9 cellular contexts compared by ENCODE assay signal in genomic region chr1:11981378-11982009, GRCh38. TPM values are rescaled to one million over a fixed set of nuclear protein-coding genes. Genes with fewer than 3 reads are reported as not detected.
DNase-seq lines count a peak whose midpoint lies in the region; ATAC-seq and TF ChIP-seq lines count a peak whose summit lies in the region.
"Had no signal": no experiment of that assay in that cellular context is flagged by ENCODE, and none has a peak within 500 bp of the region (broad histone marks: within the 10 kb centered on the region; RNA-seq: fewer than 3 reads in every experiment).

No MANE protein-coding gene starts in this region.

- H3K4me1 Mint-ChIP-seq in CD4-positive, alpha-beta memory T cell = peaks cover 33 to 61% (median 47%) of the 10 kb centered on the region in 4 donors
- peaks cover 18% of the 10 kb centered on the region for H3K4me1 Mint-ChIP-seq in nephron

- H3K27me3 ChIP-seq in CD4-positive, alpha-beta memory T cell (ENCODE audit: insufficient read depth, low read length) = no peaks in the 10 kb centered on the region
- H3K27me3 ChIP-seq: pancreas had no signal

- H3K27ac ChIP-seq in CD4-positive, alpha-beta memory T cell (ENCODE audit: low read depth, low read length) = peak overlapping the region; percentile 93

- no peak for DNase-seq in CD4-positive, alpha-beta memory T cell
- DNase-seq in M059J (ENCODE audit: low read depth) (peak; percentile 38), choroid plexus epithelial cell (ENCODE audit: low read depth) (no peak), SHP77 (lab: John Stamatoyannopoulos, UW) (no peak), MV-4-11 (lab: John Stamatoyannopoulos, UW) (no peak), NCI-H2171 (lab: John Stamatoyannopoulos, UW) (no peak)
- DNase-seq: pancreas had no signal

- H3K36me3 ChIP-seq in CD4-positive, alpha-beta memory T cell (ENCODE audit: insufficient read depth, low read length) = peaks cover 40% of the 10 kb centered on the region

- no peaks in the 10 kb centered on the region for H3K27me3 Mint-ChIP-seq in CD4-positive, alpha-beta memory T cell
- H3K27me3 Mint-ChIP-seq in nephron (ENCODE audit: low read depth) = no peaks in the 10 kb centered on the region

- no peaks in the 10 kb centered on the region for H3K9me3 Mint-ChIP-seq in CD4-positive, alpha-beta memory T cell
- H3K9me3 Mint-ChIP-seq in nephron = no peaks in the 10 kb centered on the region

- peak overlapping the region; percentile 93 to 97 (median 96) for H3K27ac Mint-ChIP-seq in CD4-positive, alpha-beta memory T cell
- peak overlapping the region; percentile 40 to 90 (median 57) for H3K27ac Mint-ChIP-seq in nephron

- H3K4me3 Mint-ChIP-seq in CD4-positive, alpha-beta memory T cell = peak overlapping the region; percentile 90 to 98 (median 93)
- H3K4me3 Mint-ChIP-seq in nephron = peak overlapping the region; percentile 97 to 99 (median 99)

- ATAC-seq in HG02973 (IDR thresholded peaks at IDR 0.05; ENCODE audit: unreplicated experiment) = no peak

- CTCF ChIA-PET in CD4-positive, alpha-beta memory T cell (lab: Charles Lee; ENCODE audit: partially characterized antibody) = interaction anchor here (0.6 to 1.4 kb wide), 2 partner anchors 10 to 74 kb away, joined by 3 read pairs; no protein-coding TSS in a partner anchor

- no peaks in the 10 kb centered on the region for H3K9me3 ChIP-seq in CD4-positive, alpha-beta memory T cell (ENCODE audit: control insufficient read depth in 1 of 2, low read length in 2 of 2)
- H3K9me3 ChIP-seq: pancreas had no signal

- TF ChIP-seq CTCF in choroid plexus epithelial cell (conservative IDR thresholded peaks at IDR 0.05; ENCODE audit: low read depth, low read length) (no peak), nephron (IDR thresholded peaks at IDR 0.05; ENCODE audit: unreplicated experiment in 3 of 3) (no peak)

- no peak overlapping the region for H3K4me3 ChIP-seq in CD4-positive, alpha-beta memory T cell (ENCODE audit: low read length in 2 of 2)
- H3K4me3 ChIP-seq in choroid plexus epithelial cell (ENCODE audit: low read depth, low read length) = peak overlapping the region; percentile 90

- intact Hi-C loops in CD4-positive, alpha-beta memory T cell (cut with micrococcal nuclease) = loop anchor here (5.0 to 10.0 kb wide), 2 partner anchors 144 to 177 kb away; partner anchors contain the start of genes CLCN6 and MTHFR

- POLR2A ChIA-PET in CD4-positive, alpha-beta memory T cell (lab: Charles Lee; ENCODE audit: partially characterized antibody) = interaction anchor here (0.9 to 6.7 kb wide), 5 partner anchors 11 to 175 kb away, joined by 3 to 126 read pairs (median 11); partner anchors contain the start of genes CLCN6, MIIP and MTHFR

- H3K4me1 ChIP-seq in CD4-positive, alpha-beta memory T cell (ENCODE audit: insufficient read depth, low read length) = peaks cover 39% of the 10 kb centered on the region

- H3K36me3 Mint-ChIP-seq in CD4-positive, alpha-beta memory T cell = peaks cover 26 to 43% of the 10 kb centered on the region in 2 donors
- H3K36me3 Mint-ChIP-seq in nephron (ENCODE audit: low read depth) = peaks cover 32% of the 10 kb centered on the region

RNA-seq across cellular contexts. Expression of gene MFN2, which starts 1.2 kb away (rescaled TPM):
- 10 to 100 TPM; 44.0 to 53.7 TPM for total RNA-seq in CD4-positive, alpha-beta memory T cell
- 10 to 100 TPM; 29.0 to 29.5 TPM for polyA plus RNA-seq in CD4-positive, alpha-beta memory T cell
- total RNA-seq in M059J (2014; rRNA removed; shearing (Covaris generic)) = 47.1 and 81.5 TPM in 2 replicates

RNA-seq across cellular contexts. Expression of gene MIIP, which starts 37.8 kb away (rescaled TPM):
- 10 to 100 TPM; 34.7 to 35.6 TPM for total RNA-seq in CD4-positive, alpha-beta memory T cell
- polyA plus RNA-seq in CD4-positive, alpha-beta memory T cell = 10 to 100 TPM; 26.4 to 27.0 TPM
- 16.3 and 26.0 TPM in 2 replicates for total RNA-seq in M059J (2014; rRNA removed; shearing (Covaris generic))

RNA-seq across cellular contexts. Expression of gene PLOD1, which starts 47.0 kb away (rescaled TPM):
- total RNA-seq in CD4-positive, alpha-beta memory T cell = 1 to 10 TPM; 2.9 to 3.6 TPM
- polyA plus RNA-seq in CD4-positive, alpha-beta memory T cell = 1 to 10 TPM; 2.5 to 2.6 TPM
- total RNA-seq in M059J (2014; rRNA removed; shearing (Covaris generic)) = 157 and 205 TPM in 2 replicates

RNA-seq across cellular contexts. Expression of gene KIAA2013, which starts 55.3 kb away (rescaled TPM):
- total RNA-seq in CD4-positive, alpha-beta memory T cell = 10 to 100 TPM; 34.5 to 34.6 TPM
- polyA plus RNA-seq in CD4-positive, alpha-beta memory T cell = 10 to 100 TPM; 28.4 to 52.6 TPM
- total RNA-seq in M059J (2014; rRNA removed; shearing (Covaris generic)) = 78.4 and 109 TPM in 2 replicates

Comparison
In these comparisons a context has a peak if more than half of its experiments do, and no peak if none do; other contexts are left out.
1. RNA of gene PLOD1, which starts 47.0 kb away (total RNA-seq): 157 to 205 TPM in M059J; 2.9 to 3.6 TPM in CD4-positive, alpha-beta memory T cell; every median in the first group is over 10 times any median in the second.